16 cellular contexts compared by ENCODE assay signal in the genomic region with DNA sequence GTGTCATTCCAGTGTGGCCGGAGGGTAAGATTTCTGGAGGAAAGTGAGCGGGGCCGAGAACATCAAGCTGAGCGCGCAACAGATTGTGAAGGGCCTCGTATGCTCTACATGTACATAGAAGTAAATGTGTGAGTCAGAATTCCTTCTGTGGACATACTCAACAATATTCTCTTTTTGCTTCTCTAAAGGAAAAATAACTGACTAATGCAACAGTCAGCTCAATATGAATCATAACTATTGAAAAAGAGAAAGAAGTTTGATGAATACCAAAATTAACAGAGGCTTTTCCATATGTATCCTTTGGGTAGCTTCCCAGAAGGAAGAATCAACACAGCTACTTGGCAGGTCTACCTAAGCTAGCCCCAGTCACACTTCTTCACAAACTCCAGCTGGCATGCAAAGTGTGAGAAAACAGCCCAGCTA.
DNase-seq lines count a peak whose midpoint lies in the region; ATAC-seq and TF ChIP-seq lines count a peak whose summit lies in the region.
"Had no signal": no experiment of that assay in that cellular context is flagged by ENCODE, and none has a peak within 500 bp of the region (broad histone marks: within the 10 kb centered on the region; RNA-seq: fewer than 3 reads in every experiment).

No MANE protein-coding gene starts in this region.

- TF ChIP-seq POLR2A in breast epithelium (IDR thresholded peaks at IDR 0.05) = no peak
- TF ChIP-seq POLR2A in vagina (IDR thresholded peaks at IDR 0.05) = no peak

- CTCF ChIA-PET in MCF 10A (lab: Yijun Ruan, JAX) = interaction anchor here (0.6 to 0.7 kb wide), 3 partner anchors 21 to 947 kb away, joined by 3 read pairs; no protein-coding TSS in a partner anchor

- no peaks in the 10 kb centered on the region for H3K27me3 Mint-ChIP-seq in MCF 10A (ENCODE audit: insufficient read depth, unreplicated experiment)
- H3K27me3 Mint-ChIP-seq: central memory CD8-positive, alpha-beta T cell; stimulated activated memory B cell treated with anti-CD40 and anti-IgM and Interleukin-4, amounts not matched to agents 10 μg/mL and 1 μg/mL and 100 μg/mL, for 72 hours had no signal

- H3K27ac Mint-ChIP-seq in MCF 10A (ENCODE audit: low read depth, unreplicated experiment) = peak overlapping the region; percentile 94
- H3K27ac Mint-ChIP-seq: natural killer cell; stimulated activated memory B cell treated with anti-CD40 and anti-IgM and Interleukin-4, amounts not matched to agents 10 μg/mL and 1 μg/mL and 100 μg/mL, for 72 hours had no signal

- no peaks in the 10 kb centered on the region for H3K9me3 ChIP-seq in breast epithelium
- no peaks in the 10 kb centered on the region for H3K9me3 ChIP-seq in vagina
- H3K9me3 ChIP-seq: right lobe of liver had no signal

- no peak overlapping the region for H3K4me3 ChIP-seq in breast epithelium
- H3K4me3 ChIP-seq in vagina = no peak overlapping the region
- H3K4me3 ChIP-seq: right lobe of liver, SK-N-MC had no signal

- H3K4me1 Mint-ChIP-seq in MCF 10A (ENCODE audit: insufficient read depth, unreplicated experiment) = peaks cover 14% of the 10 kb centered on the region
- H3K4me1 Mint-ChIP-seq: central memory CD8-positive, alpha-beta T cell; natural killer cell; stimulated activated memory B cell treated with anti-CD40 and anti-IgM and Interleukin-4, amounts not matched to agents 10 μg/mL and 1 μg/mL and 100 μg/mL, for 72 hours had no signal

- DNase-seq in MCF 10A (ENCODE audit: unreplicated experiment) = peak; percentile 75
- DNase-seq in breast epithelium (ENCODE audit: low spot score in 2 of 2) = no peak
- peak; percentile 68 for DNase-seq in astrocyte of the hippocampus (ENCODE audit: low read depth, low spot score)
- DNase-seq in foreskin melanocyte = peak; percentile 40
- no peak for DNase-seq in vagina (ENCODE audit: extremely low spot score in 2 of 2)
- no peak for DNase-seq in activated CD4-positive, alpha-beta T cell treated with anti-CD3 and anti-CD28 coated beads, Interleukin-2, amount 50 U/mL, for 48 hours
- DNase-seq: 8988T; activated naive CD4-positive, alpha-beta T cell treated with Interleukin-2 at 50 U/mL for 16 hours; natural killer cell; right lobe of liver; WERI-Rb-1 had no signal

- ATAC-seq in GM19452 (IDR thresholded peaks at IDR 0.05; ENCODE audit: unreplicated experiment) = no peak
- no peak for ATAC-seq in GM19455 (IDR thresholded peaks at IDR 0.05; ENCODE audit: unreplicated experiment)
- ATAC-seq: natural killer cell; right lobe of liver; stimulated activated memory B cell treated with anti-CD40 and anti-IgM and Interleukin-4, amounts not matched to agents 10 μg/mL and 1 μg/mL and 100 μg/mL, for 72 hours had no signal

- H3K4me1 ChIP-seq in breast epithelium (no peaks in the 10 kb centered on the region), vagina (no peaks in the 10 kb centered on the region)
- H3K4me1 ChIP-seq: right lobe of liver had no signal

- intact Hi-C loops in MCF 10A (cut with micrococcal nuclease) (loop anchor here (1.0 kb wide), 1 partner anchor 115 kb away; no protein-coding TSS in a partner anchor), breast epithelium (cut with DNase I; ENCODE audit: low total_unique reads) (no loop called here), vagina (cut with DNase I) (loop anchor here (5.0 kb wide), 1 partner anchor 1584 kb away; no protein-coding TSS in a partner anchor)

- H3K9me3 Mint-ChIP-seq in MCF 10A (ENCODE audit: unreplicated experiment) = no peaks in the 10 kb centered on the region

- POLR2A ChIA-PET in MCF 10A (lab: Yijun Ruan, JAX) = interaction anchor here (0.6 kb wide), 3 partner anchors 189 to 312 kb away, joined by 3 read pairs; no protein-coding TSS in a partner anchor

- no TSS peak for BruUV-seq in MCF 10A (replicated peaks; lab: Mats Ljungman, UMichigan)

- H3K27me3 ChIP-seq in breast epithelium = no peaks in the 10 kb centered on the region
- H3K27me3 ChIP-seq in vagina = no peaks in the 10 kb centered on the region
- H3K27me3 ChIP-seq: right lobe of liver had no signal

- TF ChIP-seq CTCF in MCF 10A (IDR thresholded peaks at IDR 0.05; ENCODE audit: unreplicated experiment) (no peak), breast epithelium (IDR thresholded peaks at IDR 0.05) (no peak), vagina (IDR thresholded peaks at IDR 0.05) (no peak)

- no peak overlapping the region for H3K27ac ChIP-seq in breast epithelium
- no peak overlapping the region for H3K27ac ChIP-seq in vagina
- H3K27ac ChIP-seq: right lobe of liver, SK-N-MC, WERI-Rb-1 had no signal

- H3K36me3 Mint-ChIP-seq in MCF 10A (ENCODE audit: insufficient read depth, unreplicated experiment) = no peaks in the 10 kb centered on the region
- H3K36me3 Mint-ChIP-seq: natural killer cell; stimulated activated memory B cell treated with anti-CD40 and anti-IgM and Interleukin-4, amounts not matched to agents 10 μg/mL and 1 μg/mL and 100 μg/mL, for 72 hours had no signal

- no peak overlapping the region for H3K4me3 Mint-ChIP-seq in MCF 10A (ENCODE audit: unreplicated experiment)
- H3K4me3 Mint-ChIP-seq: central memory CD8-positive, alpha-beta T cell; natural killer cell; stimulated activated memory B cell treated with anti-CD40 and anti-IgM and Interleukin-4, amounts not matched to agents 10 μg/mL and 1 μg/mL and 100 μg/mL, for 72 hours had no signal

- H3K36me3 ChIP-seq in breast epithelium = no peaks in the 10 kb centered on the region
- no peaks in the 10 kb centered on the region for H3K36me3 ChIP-seq in vagina
- H3K36me3 ChIP-seq: right lobe of liver, WERI-Rb-1 had no signal

Comparison
In these comparisons a context has a peak if more than half of its experiments do, and no peak if none do; other contexts are left out.
1. DNase-seq: peak in MCF 10A (single experiment), astrocyte of the hippocampus (single experiment) and foreskin melanocyte (single experiment); none in breast epithelium (0 of 2), vagina (0 of 2) and activated CD4-positive, alpha-beta T cell treated with anti-CD3 and anti-CD28 coated beads, Interleukin-2, amount 50 U/mL, for 48 hours (0 of 2).